ENCODE assay signal across 1 cellular context in the genomic region with DNA sequence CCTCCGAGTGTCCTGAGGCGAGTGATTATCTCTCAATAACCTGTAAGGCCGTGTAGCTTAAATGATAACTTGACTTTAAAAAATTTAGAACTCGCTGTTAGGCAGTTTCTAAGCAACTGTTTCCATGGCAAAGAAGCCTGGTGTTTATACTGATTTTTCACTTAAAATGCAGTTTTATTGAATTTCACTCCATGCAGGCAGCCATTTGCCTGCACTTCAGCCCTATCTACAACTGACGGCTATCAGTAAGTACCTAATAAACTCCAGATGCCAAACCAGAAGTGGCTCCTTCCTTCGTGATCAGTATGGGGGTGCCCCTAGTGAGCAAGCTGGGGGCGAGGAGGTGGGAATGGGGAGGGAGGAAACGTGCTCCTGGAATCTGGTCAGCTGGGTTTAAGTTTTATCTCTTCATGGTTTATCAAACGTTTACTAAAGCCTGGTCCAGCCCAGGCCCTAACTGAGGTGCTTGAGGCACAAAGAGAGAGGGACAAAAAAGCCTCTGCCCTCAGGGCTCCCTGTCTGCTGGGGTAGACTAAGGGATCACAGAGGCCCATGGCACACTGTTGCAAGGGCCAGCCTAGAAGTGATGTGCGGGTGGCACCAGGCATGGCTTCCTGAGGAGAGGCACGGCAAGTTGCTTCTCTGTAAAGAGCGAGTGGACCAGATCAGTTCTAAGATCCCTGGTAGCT.
TF ChIP-seq lines count a peak whose summit lies in the region.

No MANE protein-coding gene starts in this region.

TF ChIP-seq in SK-N-SH treated with all-trans-retinoic acid at 6 μM for 48 hours, 23 proteins besides CTCF, POLR2A, EP300 and RAD21 (continued from another document):
- no peak for TF ChIP-seq POU6F1 (CRISPR knock-in tag; IDR thresholded peaks at IDR 0.05; ENCODE audit: borderline replicate concordance, low read depth)
- TF ChIP-seq ZFP30 (CRISPR knock-in tag; IDR thresholded peaks at IDR 0.05), result no peak
- TF ChIP-seq, protein P1, sequence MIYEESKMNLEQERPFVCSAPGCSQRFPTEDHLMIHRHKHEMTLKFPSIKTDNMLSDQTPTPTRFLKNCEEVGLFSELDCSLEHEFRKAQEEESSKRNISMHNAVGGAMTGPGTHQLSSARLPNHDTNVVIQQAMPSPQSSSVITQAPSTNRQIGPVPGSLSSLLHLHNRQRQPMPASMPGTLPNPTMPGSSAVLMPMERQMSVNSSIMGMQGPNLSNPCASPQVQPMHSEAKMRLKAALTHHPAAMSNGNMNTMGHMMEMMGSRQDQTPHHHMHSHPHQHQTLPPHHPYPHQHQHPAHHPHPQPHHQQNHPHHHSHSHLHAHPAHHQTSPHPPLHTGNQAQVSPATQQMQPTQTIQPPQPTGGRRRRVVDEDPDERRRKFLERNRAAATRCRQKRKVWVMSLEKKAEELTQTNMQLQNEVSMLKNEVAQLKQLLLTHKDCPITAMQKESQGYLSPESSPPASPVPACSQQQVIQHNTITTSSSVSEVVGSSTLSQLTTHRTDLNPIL (CRISPR knock-in tag; IDR thresholded peaks at IDR 0.05; ENCODE audit: low read depth), result no peak
- no peak for TF ChIP-seq RARB (CRISPR knock-in tag; IDR thresholded peaks at IDR 0.05)
- TF ChIP-seq BACH2 (CRISPR knock-in tag; IDR thresholded peaks at IDR 0.05; ENCODE audit: borderline replicate concordance), result no peak
- no peak for TF ChIP-seq CSRNP3 (CRISPR knock-in tag; IDR thresholded peaks at IDR 0.05)
- no peak for TF ChIP-seq ZC3H10 (CRISPR knock-in tag; IDR thresholded peaks at IDR 0.05)
- TF ChIP-seq PATZ1 (CRISPR knock-in tag; IDR thresholded peaks at IDR 0.05; ENCODE audit: borderline replicate concordance), result no peak
